ENCODE assay signal across 11 cellular contexts in genomic region chr12:63302269-63302940, GRCh38.
DNase-seq lines count a peak whose midpoint lies in the region; ATAC-seq and TF ChIP-seq lines count a peak whose summit lies in the region.
"Had no signal": no experiment of that assay in that cellular context is flagged by ENCODE, and none has a peak within 500 bp of the region (broad histone marks: within the 10 kb centered on the region; RNA-seq: fewer than 3 reads in every experiment).

No MANE protein-coding gene starts in this region.

- H3K9me3 Mint-ChIP-seq in activated T-cell treated with anti-CD3 and anti-CD28 coated beads, Interleukin-2, amount 50 U/mL, for 4 hours = no peaks in the 10 kb centered on the region
- H3K9me3 Mint-ChIP-seq in activated naive CD8-positive, alpha-beta T cell treated with anti-CD3 and anti-CD28 coated beads for 36 hours = no peaks in the 10 kb centered on the region
- H3K9me3 Mint-ChIP-seq: naive thymus-derived CD8-positive, alpha-beta T cell had no signal

- H3K4me3 Mint-ChIP-seq in activated T-cell treated with anti-CD3 and anti-CD28 coated beads, Interleukin-2, amount 50 U/mL, for 4 hours = no peak overlapping the region
- no peak overlapping the region for H3K4me3 Mint-ChIP-seq in activated naive CD8-positive, alpha-beta T cell treated with anti-CD3 and anti-CD28 coated beads for 36 hours
- H3K4me3 Mint-ChIP-seq: naive thymus-derived CD8-positive, alpha-beta T cell had no signal

- H3K27ac ChIP-seq in uterus = peak overlapping the region; percentile 52 to 78

- no peaks in the 10 kb centered on the region for H3K36me3 ChIP-seq in uterus

- no peak overlapping the region for H3K4me3 ChIP-seq in uterus

- no peak for DNase-seq in activated T-cell treated with anti-CD3 and anti-CD28 coated beads, Interleukin-2, amount 50 U/mL, for 4 hours
- no peak for DNase-seq in activated T-cell treated with anti-CD3 and anti-CD28 coated beads, Interleukin-2, amount 50 U/mL, for 1 hour
- DNase-seq in activated naive CD8-positive, alpha-beta T cell treated with anti-CD3 and anti-CD28 coated beads for 36 hours = peak; percentile 14
- DNase-seq in uterus (no peak), NCI-H345 treated with DMSO at 0.1 percent for 48 hours (lab: John Stamatoyannopoulos, UW; ENCODE audit: unreplicated experiment) (no peak)
- no peak for DNase-seq in effector CD8-positive, alpha-beta T cell (lab: John Stamatoyannopoulos, UW)
- DNase-seq in stimulated activated CD4-positive, alpha-beta T cell treated with anti-CD3 and anti-CD28 coated beads, Interleukin-4, amount 100 ng/mL, for 1 hour = no peak
- DNase-seq: ACHN; naive thymus-derived CD8-positive, alpha-beta T cell; NCI-H1048 had no signal

- ATAC-seq in activated T-cell treated with anti-CD3 and anti-CD28 coated beads, Interleukin-2, amount 50 U/mL, for 4 hours = peak; percentile 37 to 78
- ATAC-seq in HG02885 (IDR thresholded peaks at IDR 0.05; ENCODE audit: poor library complexity, unreplicated experiment) = peak; percentile 70

- peaks cover 0 to 8% of the 10 kb centered on the region in 2 donors for H3K4me1 ChIP-seq in uterus

- H3K9me3 ChIP-seq in uterus = no peaks in the 10 kb centered on the region

- intact Hi-C loops in uterus (cut with DNase I; ENCODE audit: low total_unique reads) = no loop called here

- TF ChIP-seq CTCF in uterus (IDR thresholded peaks at IDR 0.05) = no peak

- no peak overlapping the region for H3K27ac Mint-ChIP-seq in activated naive CD8-positive, alpha-beta T cell treated with anti-CD3 and anti-CD28 coated beads for 36 hours

- no peak for TF ChIP-seq POLR2A in uterus (IDR thresholded peaks at IDR 0.05)

- no peaks in the 10 kb centered on the region for H3K27me3 ChIP-seq in uterus

- H3K27me3 Mint-ChIP-seq in activated T-cell treated with anti-CD3 and anti-CD28 coated beads, Interleukin-2, amount 50 U/mL, for 4 hours (ENCODE audit: low read depth) = no peaks in the 10 kb centered on the region
- H3K27me3 Mint-ChIP-seq in activated naive CD8-positive, alpha-beta T cell treated with anti-CD3 and anti-CD28 coated beads for 36 hours = peaks cover 3% of the 10 kb centered on the region

- no peaks in the 10 kb centered on the region for H3K4me1 Mint-ChIP-seq in activated T-cell treated with anti-CD3 and anti-CD28 coated beads, Interleukin-2, amount 50 U/mL, for 4 hours (ENCODE audit: low read depth)
- peaks cover 7% of the 10 kb centered on the region for H3K4me1 Mint-ChIP-seq in activated naive CD8-positive, alpha-beta T cell treated with anti-CD3 and anti-CD28 coated beads for 36 hours
- H3K4me1 Mint-ChIP-seq: naive thymus-derived CD8-positive, alpha-beta T cell had no signal

- no peaks in the 10 kb centered on the region for H3K36me3 Mint-ChIP-seq in activated T-cell treated with anti-CD3 and anti-CD28 coated beads, Interleukin-2, amount 50 U/mL, for 4 hours (ENCODE audit: insufficient read depth)
- no peaks in the 10 kb centered on the region for H3K36me3 Mint-ChIP-seq in activated naive CD8-positive, alpha-beta T cell treated with anti-CD3 and anti-CD28 coated beads for 36 hours
- H3K36me3 Mint-ChIP-seq: naive thymus-derived CD8-positive, alpha-beta T cell had no signal
